ENCODE assay signal across 1 cellular context in the genomic region with DNA sequence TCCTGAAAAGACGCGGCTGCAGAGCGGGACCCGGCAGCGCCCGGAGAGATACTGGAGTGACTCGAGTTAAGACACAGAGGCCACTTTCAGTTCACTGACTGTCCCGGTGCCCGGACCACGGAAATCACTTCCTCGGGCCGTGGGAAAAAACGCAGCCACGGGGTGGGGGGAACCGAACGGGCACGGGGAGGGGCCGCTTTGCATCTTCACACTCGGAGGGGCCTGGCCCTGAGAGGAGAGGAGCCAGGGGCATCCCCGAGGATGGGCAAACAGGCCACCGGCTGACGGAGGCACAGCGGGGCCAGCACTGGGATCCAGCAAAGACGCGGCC.
TF ChIP-seq lines count a peak whose summit lies in the region.

No MANE protein-coding gene starts in this region.

TF ChIP-seq in SK-N-SH, 30 proteins besides CTCF, POLR2A, EP300 and RAD21 (continued from another document):
- TF ChIP-seq TCF12 (IDR thresholded peaks at IDR 0.05) = no peak
